In the genomic region with DNA sequence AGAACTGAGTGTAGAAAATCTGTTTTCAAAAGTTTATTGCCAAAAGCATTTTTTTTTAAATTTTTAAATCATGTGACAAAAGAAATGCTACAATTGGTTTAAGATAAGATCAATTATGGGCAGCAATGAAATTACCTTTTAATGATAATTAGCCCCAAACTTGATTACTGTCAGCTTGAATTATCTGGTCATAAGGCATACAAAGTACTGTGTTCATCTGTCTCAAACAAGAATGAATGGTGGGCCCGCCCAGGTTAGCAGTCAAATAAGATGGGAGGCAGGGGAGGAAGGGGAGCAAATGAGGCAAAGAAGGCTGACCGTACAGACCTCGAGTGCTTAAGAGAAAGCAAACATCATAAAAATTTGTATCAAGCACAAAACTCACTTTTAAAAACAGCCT, we compare ENCODE assay signal across 32 cellular contexts.
DNase-seq lines count a peak whose midpoint lies in the region; ATAC-seq, FAIRE-seq and TF ChIP-seq lines count a peak whose summit lies in the region.
"Had no signal": no experiment of that assay in that cellular context is flagged by ENCODE, and none has a peak within 500 bp of the region (broad histone marks: within the 10 kb centered on the region; RNA-seq: fewer than 3 reads in every experiment).

No MANE protein-coding gene starts in this region.

- POLR2A ChIA-PET in naive thymus-derived CD4-positive, alpha-beta T cell (lab: Charles Lee): no interaction called here

- no peak overlapping the region for H3K9ac ChIP-seq in astrocyte (ENCODE audit: low read length)
- H3K9ac ChIP-seq: BLaER1 had no signal

- DNase-seq in CD14-positive monocyte (ENCODE audit: low spot score) (no peak), astrocyte (ENCODE audit: low read depth) (no peak), naive B cell (no peak), suprapubic skin (ENCODE audit: low spot score in 2 of 2) (no peak), NCI-H2227 (lab: John Stamatoyannopoulos, UW; ENCODE audit: unreplicated experiment) (no peak), AG08396 (ENCODE audit: low spot score) (no peak)
- DNase-seq in naive thymus-derived CD4-positive, alpha-beta T cell: no peak
- DNase-seq: activated CD4-positive, alpha-beta T cell treated with anti-CD3 and anti-CD28 coated beads for 4 hours; activated CD8-positive, alpha-beta T cell treated with anti-CD3 and anti-CD28 coated beads, Interleukin-2, amount 10 ng/mL, durations not matched to agents 7 days and 5 days; activated naive CD4-positive, alpha-beta T cell treated with anti-CD3 and anti-CD28 coated beads, Interleukin-2, amount 10 ng/mL, durations not matched to agents 7 days and 5 days; amniotic stem cell; DMS79; GDM1; GOT3; KBM-7; mesendoderm; NCI-H1092; NCI-H1694; NCI-H446; NCI-H774; occipital lobe; Right ventricle myocardium superior; stimulated activated CD4-positive, alpha-beta T cell treated with anti-CD3 and anti-CD28 coated beads, Interleukin-15, amount 100 ng/mL, for 24 hours; SW 1271 had no signal

- FAIRE-seq in astrocyte (lab: Jason Lieb, UNC): no peak
- FAIRE-seq: endothelial cell of umbilical vein had no signal

- H3K9me3 ChIP-seq in astrocyte (ENCODE audit: insufficient read depth, low read depth, low read length) (no peaks in the 10 kb centered on the region), suprapubic skin (no peaks in the 10 kb centered on the region)
- no peaks in the 10 kb centered on the region for H3K9me3 ChIP-seq in naive thymus-derived CD4-positive, alpha-beta T cell (ENCODE audit: control insufficient read depth in 2 of 3, low read length in 3 of 3)
- H3K9me3 ChIP-seq: BLaER1, psoas muscle had no signal

- no peak for TF ChIP-seq POLR2A in suprapubic skin (IDR thresholded peaks at IDR 0.05)

- H3K9me3 Mint-ChIP-seq in CD14-positive monocyte (peaks cover 0 to 1% (median 0%) of the 10 kb centered on the region in 7 donors), astrocyte (ENCODE audit: unreplicated experiment) (no peaks in the 10 kb centered on the region), naive B cell (no peaks in the 10 kb centered on the region)
- peaks cover 0 to 1% (median 0%) of the 10 kb centered on the region in 11 donors for H3K9me3 Mint-ChIP-seq in naive thymus-derived CD4-positive, alpha-beta T cell
- H3K9me3 Mint-ChIP-seq: activated naive CD4-positive, alpha-beta T cell treated with anti-CD3 and anti-CD28 coated beads, Interleukin-2, amount 10 ng/mL, durations not matched to agents 7 days and 5 days; activated T-helper 17 cell treated with anti-CD3 and anti-CD28 coated beads, Interleukin-2, amount 50 U/mL, for 72 hours; stimulated activated effector memory CD8-positive, alpha-beta T cell treated with anti-CD3 and anti-CD28 coated beads, Interleukin-12 subunit alpha, Interleukin-12 subunit beta, amount 100 ng/mL, for 72 hours had no signal

- no peak for TF ChIP-seq CTCF in CD14-positive monocyte (IDR thresholded peaks at IDR 0.05)
- TF ChIP-seq CTCF in astrocyte (IDR thresholded peaks at IDR 0.05; ENCODE audit: insufficient read depth, low read depth, low read length): no peak
- no peak for TF ChIP-seq CTCF in suprapubic skin (IDR thresholded peaks at IDR 0.05)

- H3K27me3 Mint-ChIP-seq in CD14-positive monocyte (ENCODE audit: low read depth in 3 of 3) (peaks cover 0 to 2% (median 0%) of the 10 kb centered on the region in 3 donors), astrocyte (ENCODE audit: low read depth, unreplicated experiment) (no peaks in the 10 kb centered on the region), naive B cell (no peaks in the 10 kb centered on the region)
- H3K27me3 Mint-ChIP-seq in naive thymus-derived CD4-positive, alpha-beta T cell: no peaks in the 10 kb centered on the region
- H3K27me3 Mint-ChIP-seq: activated T-helper 17 cell treated with anti-CD3 and anti-CD28 coated beads, Interleukin-2, amount 50 U/mL, for 72 hours had no signal

- CTCF ChIA-PET in naive thymus-derived CD4-positive, alpha-beta T cell (lab: Charles Lee): no interaction called here

- ATAC-seq in naive B cell (ENCODE audit: low read depth in 2 of 2): no peak
- ATAC-seq in HG03097 (IDR thresholded peaks at IDR 0.05; ENCODE audit: low FRiP score, unreplicated experiment): no peak
- no peak for ATAC-seq in naive thymus-derived CD4-positive, alpha-beta T cell
- ATAC-seq: activated CD8-positive, alpha-beta T cell treated with anti-CD3 and anti-CD28 coated beads, Interleukin-2, amount 10 ng/mL, durations not matched to agents 7 days and 5 days; activated T-helper 17 cell treated with anti-CD3 and anti-CD28 coated beads, Interleukin-2, amount 50 U/mL, for 72 hours; Panc1; stimulated activated effector memory CD8-positive, alpha-beta T cell treated with anti-CD3 and anti-CD28 coated beads, Interleukin-12 subunit alpha, Interleukin-12 subunit beta, amount 100 ng/mL, for 72 hours had no signal

- intact Hi-C loops in CD14-positive monocyte (cut with micrococcal nuclease): no loop called here
- intact Hi-C loops in naive thymus-derived CD4-positive, alpha-beta T cell (cut with micrococcal nuclease): no loop called here

- H3K27me3 ChIP-seq in astrocyte (ENCODE audit: insufficient read depth, low read length): no peaks in the 10 kb centered on the region
- H3K27me3 ChIP-seq in suprapubic skin: no peaks in the 10 kb centered on the region
- H3K27me3 ChIP-seq in naive thymus-derived CD4-positive, alpha-beta T cell (ENCODE audit: control insufficient read depth in 2 of 2, insufficient read depth in 2 of 2, low read length in 2 of 2): no peaks in the 10 kb centered on the region
- H3K27me3 ChIP-seq: BLaER1, brain microvascular endothelial cell had no signal

- peaks cover 18 to 29% of the 10 kb centered on the region in 2 donors for H3K36me3 Mint-ChIP-seq in CD14-positive monocyte
- peaks cover 4% of the 10 kb centered on the region for H3K36me3 Mint-ChIP-seq in astrocyte (ENCODE audit: low read depth, unreplicated experiment)
- no peaks in the 10 kb centered on the region for H3K36me3 Mint-ChIP-seq in naive B cell
- H3K36me3 Mint-ChIP-seq in naive thymus-derived CD4-positive, alpha-beta T cell: peaks cover 0 to 10% (median 0%) of the 10 kb centered on the region in 5 donors
- H3K36me3 Mint-ChIP-seq: activated naive CD4-positive, alpha-beta T cell treated with anti-CD3 and anti-CD28 coated beads, Interleukin-2, amount 10 ng/mL, durations not matched to agents 7 days and 5 days had no signal

- H3K79me2 ChIP-seq in astrocyte (ENCODE audit: insufficient read depth, low read length): peaks cover 2% of the 10 kb centered on the region

- TF ChIP-seq EP300 in suprapubic skin (IDR thresholded peaks at IDR 0.05): no peak

- H3K4me3 ChIP-seq in astrocyte (ENCODE audit: insufficient read depth, low read depth, low read length) (no peak overlapping the region), suprapubic skin (no peak overlapping the region)
- no peak overlapping the region for H3K4me3 ChIP-seq in naive thymus-derived CD4-positive, alpha-beta T cell (ENCODE audit: low read length)
- H3K4me3 ChIP-seq: BLaER1, psoas muscle had no signal

- 72% methylated on average over 3 of the region's 3 CpGs for WGBS in suprapubic skin

- peaks cover 44% of the 10 kb centered on the region for H4K20me1 ChIP-seq in astrocyte (ENCODE audit: insufficient read depth, low read length)

- H3K4me1 Mint-ChIP-seq in CD14-positive monocyte (peaks cover 12% of the 10 kb centered on the region), astrocyte (ENCODE audit: low read depth, unreplicated experiment) (peaks cover 6% of the 10 kb centered on the region), naive B cell (peaks cover 48 to 79% (median 70%) of the 10 kb centered on the region in 3 donors)
- H3K4me1 Mint-ChIP-seq in naive thymus-derived CD4-positive, alpha-beta T cell: peaks cover 0 to 40% (median 20%) of the 10 kb centered on the region in 7 donors
- H3K4me1 Mint-ChIP-seq: activated naive CD4-positive, alpha-beta T cell treated with anti-CD3 and anti-CD28 coated beads, Interleukin-2, amount 10 ng/mL, durations not matched to agents 7 days and 5 days had no signal

- H3K4me3 Mint-ChIP-seq in CD14-positive monocyte: no peak overlapping the region
- H3K4me3 Mint-ChIP-seq in astrocyte (ENCODE audit: unreplicated experiment): no peak overlapping the region
- no peak overlapping the region for H3K4me3 Mint-ChIP-seq in naive B cell
- H3K4me3 Mint-ChIP-seq in naive thymus-derived CD4-positive, alpha-beta T cell: no peak overlapping the region
- H3K4me3 Mint-ChIP-seq: activated CD8-positive, alpha-beta T cell treated with anti-CD3 and anti-CD28 coated beads, Interleukin-2, amount 10 ng/mL, durations not matched to agents 7 days and 5 days; activated naive CD4-positive, alpha-beta T cell treated with anti-CD3 and anti-CD28 coated beads, Interleukin-2, amount 10 ng/mL, durations not matched to agents 7 days and 5 days; activated T-helper 17 cell treated with anti-CD3 and anti-CD28 coated beads, Interleukin-2, amount 50 U/mL, for 72 hours; stimulated activated effector memory CD8-positive, alpha-beta T cell treated with anti-CD3 and anti-CD28 coated beads, Interleukin-12 subunit alpha, Interleukin-12 subunit beta, amount 100 ng/mL, for 72 hours had no signal

- H3K27ac ChIP-seq in astrocyte (ENCODE audit: low read depth, low read length) (no peak overlapping the region), suprapubic skin (peak overlapping the region; percentile 60)
- H3K27ac ChIP-seq in naive thymus-derived CD4-positive, alpha-beta T cell (ENCODE audit: low read depth, low read length): no peak overlapping the region
- H3K27ac ChIP-seq: BLaER1, brain microvascular endothelial cell, psoas muscle had no signal

- H3K27ac Mint-ChIP-seq in CD14-positive monocyte: peak overlapping the region in 4 of 7 donors; percentile 20 to 79 (median 46)
- peak overlapping the region; percentile 21 for H3K27ac Mint-ChIP-seq in astrocyte (ENCODE audit: unreplicated experiment)
- peak overlapping the region in 4 of 6 donors; percentile 39 to 89 (median 78) for H3K27ac Mint-ChIP-seq in naive B cell
- H3K27ac Mint-ChIP-seq in naive thymus-derived CD4-positive, alpha-beta T cell: no peak overlapping the region
- H3K27ac Mint-ChIP-seq: activated CD8-positive, alpha-beta T cell treated with anti-CD3 and anti-CD28 coated beads, Interleukin-2, amount 10 ng/mL, durations not matched to agents 7 days and 5 days; activated naive CD4-positive, alpha-beta T cell treated with anti-CD3 and anti-CD28 coated beads, Interleukin-2, amount 10 ng/mL, durations not matched to agents 7 days and 5 days; activated T-helper 17 cell treated with anti-CD3 and anti-CD28 coated beads, Interleukin-2, amount 50 U/mL, for 72 hours; stimulated activated effector memory CD8-positive, alpha-beta T cell treated with anti-CD3 and anti-CD28 coated beads, Interleukin-12 subunit alpha, Interleukin-12 subunit beta, amount 100 ng/mL, for 72 hours had no signal

- H3K36me3 ChIP-seq in astrocyte (ENCODE audit: insufficient read depth, low read length) (no peaks in the 10 kb centered on the region), suprapubic skin (no peaks in the 10 kb centered on the region)
- no peaks in the 10 kb centered on the region for H3K36me3 ChIP-seq in naive thymus-derived CD4-positive, alpha-beta T cell (ENCODE audit: control insufficient read depth in 2 of 3, insufficient read depth in 3 of 3, low read length in 3 of 3)
- H3K36me3 ChIP-seq: BLaER1, brain microvascular endothelial cell had no signal

- H3K4me1 ChIP-seq in astrocyte (ENCODE audit: insufficient read depth, low read length) (no peaks in the 10 kb centered on the region), suprapubic skin (peaks cover 28% of the 10 kb centered on the region)
- H3K4me1 ChIP-seq in naive thymus-derived CD4-positive, alpha-beta T cell (ENCODE audit: control insufficient read depth in 2 of 2, insufficient read depth in 2 of 2, low read length in 2 of 2): no peaks in the 10 kb centered on the region

- H2AFZ ChIP-seq in astrocyte (ENCODE audit: low read depth, low read length): no peak overlapping the region

- no peak overlapping the region for H3K4me2 ChIP-seq in astrocyte (ENCODE audit: low read length)
- H3K4me2 ChIP-seq: BLaER1 had no signal

Comparison
In these comparisons a context has a peak if more than half of its experiments do, and no peak if none do; other contexts are left out.
1. H3K27ac Mint-ChIP-seq: peak in CD14-positive monocyte (4 of 7), astrocyte (single experiment) and naive B cell (4 of 6); none in naive thymus-derived CD4-positive, alpha-beta T cell (0 of 9).